In the genomic region with DNA sequence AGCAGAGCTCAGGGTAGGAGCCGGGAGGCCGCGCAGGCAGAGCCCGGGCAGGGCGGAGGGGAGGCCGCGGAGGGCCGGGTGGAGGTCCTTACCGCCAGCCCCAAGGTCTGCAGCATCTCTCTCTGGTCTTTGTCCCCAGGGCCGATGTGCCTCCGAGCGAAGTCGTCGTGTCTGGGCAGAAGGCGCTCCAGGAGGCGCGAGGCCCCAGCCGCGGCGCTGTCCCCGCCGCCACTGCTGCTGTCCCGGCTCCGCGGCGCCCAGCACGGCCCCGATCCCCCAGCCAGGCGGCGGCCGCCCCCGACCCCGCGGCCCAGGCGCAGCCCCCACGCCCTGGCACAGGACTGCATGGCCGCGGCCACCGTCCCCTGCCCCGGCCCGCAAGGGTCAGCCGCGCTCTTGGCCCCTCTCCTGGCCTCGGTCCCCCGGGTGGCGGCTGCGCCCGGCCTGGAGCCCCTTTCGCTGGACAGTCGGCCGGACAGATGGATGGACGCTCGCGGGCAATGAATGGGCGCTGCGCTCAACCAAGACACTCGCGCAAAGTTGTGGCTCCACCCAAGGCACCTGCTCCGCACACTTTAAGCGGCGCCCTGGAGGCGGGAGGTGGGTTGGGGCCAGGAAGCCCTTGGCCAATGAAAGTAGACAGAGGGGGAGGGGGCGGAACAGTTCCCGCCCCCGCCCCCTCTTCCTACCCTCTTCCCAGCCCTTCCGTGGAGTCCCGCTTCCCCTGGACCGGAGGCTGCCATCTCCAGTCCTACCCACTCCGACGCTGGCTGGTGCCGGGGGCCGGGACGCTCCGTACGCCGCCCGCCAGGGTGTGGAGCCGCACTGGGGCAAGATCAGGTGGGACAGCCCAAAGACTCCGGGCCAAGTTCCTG, we compare ENCODE assay signal across 8 cellular contexts. TPM values are rescaled to one million over a fixed set of nuclear protein-coding genes. Genes with fewer than 3 reads are reported as not detected.
DNase-seq lines count a peak whose midpoint lies in the region; ATAC-seq and TF ChIP-seq lines count a peak whose summit lies in the region.

A gene (minus strand): TSS at position 577 of the 875 bp plus-strand sequence. CDS start 230 bp downstream, at position 347.

- H3K9me3 ChIP-seq in fibroblast of lung (ENCODE audit: control insufficient read depth, insufficient read depth, low read depth, low read length) (no peaks in the 10 kb centered on the region), thoracic aorta (no peaks in the 10 kb centered on the region)

- peaks cover 16% of the 10 kb centered on the region for H3K4me1 Mint-ChIP-seq in nephron

- H3K4me3 Mint-ChIP-seq in nephron: peak within 1 kb of the TSS; percentile 85 to 88 (median 86)

- no peaks in the 10 kb centered on the region for H4K20me1 ChIP-seq in fibroblast of lung (ENCODE audit: control insufficient read depth, extremely low read depth, insufficient read depth, low read length)

- no peaks in the 10 kb centered on the region for H3K36me3 Mint-ChIP-seq in nephron (ENCODE audit: low read depth)

- no peak for TF ChIP-seq CTCF in fibroblast of lung (conservative IDR thresholded peaks at IDR 0.05 in 1 of 2, IDR thresholded peaks at IDR 0.05 in 1 of 2; ENCODE audit: low read depth in 1 of 2, low read length in 2 of 2)
- no peak for TF ChIP-seq CTCF in nephron (IDR thresholded peaks at IDR 0.05; ENCODE audit: unreplicated experiment in 3 of 3)
- TF ChIP-seq CTCF in thoracic aorta (IDR thresholded peaks at IDR 0.05): no peak

- ATAC-seq in HG02852 (IDR thresholded peaks at IDR 0.05; ENCODE audit: unreplicated experiment): peak; percentile 91
- ATAC-seq in thoracic aorta (ENCODE audit: insufficient number of reproducible peaks, low FRiP score, low read depth): no peak

- peak; percentile 5 for DNase-seq in NCI-H2029 treated with DMSO at 0.1 percent for 48 hours (lab: John Stamatoyannopoulos, UW)
- DNase-seq in NCI-H2029 (lab: John Stamatoyannopoulos, UW): no peak
- DNase-seq in NCI-H2227 treated with DMSO at 0.1 percent for 48 hours (lab: John Stamatoyannopoulos, UW): peak; percentile 89
- DNase-seq in activated CD8-positive, alpha-beta memory T cell treated with anti-CD3 and anti-CD28 coated beads, Interleukin-2, amount 50 U/mL, for 48 hours: peak; percentile 63
- DNase-seq in fibroblast of lung (ENCODE audit: low read depth in 2 of 2): peak in 1 of 2 donors; percentile 20
- DNase-seq in thoracic aorta (ENCODE audit: low spot score): no peak

- no peaks in the 10 kb centered on the region for H3K9me3 Mint-ChIP-seq in nephron

- no peak within 1 kb of the TSS for H3K9ac ChIP-seq in fibroblast of lung (ENCODE audit: insufficient read depth, low read length)

- H3K4me3 ChIP-seq in fibroblast of lung (replicated peaks in 1 of 4; ENCODE audit: control extremely low read depth in 1 of 4, insufficient read depth in 1 of 4, low read depth in 3 of 4, low read length in 4 of 4) (peak within 1 kb of the TSS in 3 of 4 experiments; percentile 5 to 49 (median 48)), thoracic aorta (peak within 1 kb of the TSS; percentile 83)

- H2AFZ ChIP-seq in fibroblast of lung (ENCODE audit: low read length): no peak within 1 kb of the TSS

- H3K36me3 ChIP-seq in fibroblast of lung (ENCODE audit: control insufficient read depth, insufficient read depth, low read length) (no peaks in the 10 kb centered on the region), thoracic aorta (no peaks in the 10 kb centered on the region)

- H3K27ac Mint-ChIP-seq in nephron: no peak within 1 kb of the TSS

- peaks cover 87% of the 10 kb centered on the region for H3K27me3 Mint-ChIP-seq in nephron (ENCODE audit: low read depth)

- no peaks in the 10 kb centered on the region for H3K79me2 ChIP-seq in fibroblast of lung (ENCODE audit: control insufficient read depth, insufficient read depth, low read length)

- H3K4me2 ChIP-seq in fibroblast of lung (ENCODE audit: extremely low read depth, insufficient read depth, low read length): peak within 1 kb of the TSS; percentile 44

- peaks cover 41% of the 10 kb centered on the region for H3K27me3 ChIP-seq in fibroblast of lung (ENCODE audit: control insufficient read depth, insufficient read depth, low read length)
- peaks cover 7% of the 10 kb centered on the region for H3K27me3 ChIP-seq in thoracic aorta (replicated peaks; ENCODE audit: insufficient read depth)

- H3K27ac ChIP-seq in fibroblast of lung (ENCODE audit: insufficient read depth, low read length) (no peak within 1 kb of the TSS), thoracic aorta (no peak within 1 kb of the TSS)

- H3K4me1 ChIP-seq in fibroblast of lung (ENCODE audit: control insufficient read depth, extremely low read depth, insufficient read depth, low read length) (no peaks in the 10 kb centered on the region), thoracic aorta (ENCODE audit: control insufficient read depth in 1 of 2, low read depth in 2 of 2) (peaks cover 6 to 9% of the 10 kb centered on the region in 2 donors)

RNA-seq across cellular contexts. Expression of the gene that starts here (rescaled TPM):
- total RNA-seq in fibroblast of lung (0.51 and 0.83 TPM in 2 replicates), thoracic aorta (1 to 10 TPM; 3.0 to 7.9 TPM)
- polyA plus RNA-seq in fibroblast of lung: 0.45 and 0.73 TPM in 2 replicates
- polyA plus RNA-seq in fibroblast of lung (2012): 0.75 and 0.78 TPM in 2 replicates
- 0.82 TPM in 1 of 2 replicates, not detected in the other for polyA minus RNA-seq in fibroblast of lung (ENCODE audit: low replicate concordance)

Comparison
In these comparisons a context has a peak if more than half of its experiments do, and no peak if none do; other contexts are left out.
1. DNase-seq: peak in NCI-H2029 treated with DMSO at 0.1 percent for 48 hours (single experiment), NCI-H2227 treated with DMSO at 0.1 percent for 48 hours (single experiment) and activated CD8-positive, alpha-beta memory T cell treated with anti-CD3 and anti-CD28 coated beads, Interleukin-2, amount 50 U/mL, for 48 hours (single experiment); none in NCI-H2029 (single experiment) and thoracic aorta (single experiment).